8 cellular contexts compared by ENCODE assay signal in the genomic region with DNA sequence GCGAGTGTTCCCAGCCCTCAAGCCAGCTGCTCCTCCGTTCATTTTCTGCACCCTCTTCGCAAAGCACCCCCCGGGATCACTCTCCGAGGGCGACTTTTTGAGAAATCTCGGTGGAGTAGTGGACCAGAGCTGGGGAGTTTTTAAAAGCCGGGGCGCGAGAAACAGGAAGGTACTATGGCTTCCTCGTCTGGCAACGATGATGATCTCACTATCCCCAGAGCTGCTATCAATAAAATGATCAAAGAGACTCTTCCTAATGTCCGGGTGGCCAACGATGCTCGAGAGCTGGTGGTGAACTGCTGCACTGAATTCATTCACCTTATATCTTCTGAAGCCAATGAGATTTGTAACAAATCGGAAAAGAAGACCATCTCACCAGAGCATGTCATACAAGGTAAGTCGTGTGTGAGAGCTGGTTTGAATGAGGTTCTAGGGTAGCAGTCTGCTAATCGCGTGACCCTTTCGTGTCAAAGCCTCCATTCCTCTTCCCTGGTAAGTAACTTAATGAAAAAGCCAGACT. TPM values are rescaled to one million over a fixed set of nuclear protein-coding genes. Genes with fewer than 3 reads are reported as not detected.
DNase-seq lines count a peak whose midpoint lies in the region; ATAC-seq and TF ChIP-seq lines count a peak whose summit lies in the region.

No MANE protein-coding gene starts in this region.

- H3K4me1 Mint-ChIP-seq in activated naive CD4-positive, alpha-beta T cell treated with anti-CD3 and anti-CD28 coated beads, Interleukin-2, amount 50 U/mL, for 24 hours = peaks cover 35% of the 10 kb centered on the region

- peak overlapping the region; percentile 90 to 97 (median 95) for H3K9ac ChIP-seq in BLaER1 treated with 17β-estradiol and CSF1 and Interleukin-3, amounts not matched to agents 10 nM and 100 nM

- peak overlapping the region; percentile 98 for H3K4me3 Mint-ChIP-seq in activated naive CD4-positive, alpha-beta T cell treated with anti-CD3 and anti-CD28 coated beads, Interleukin-2, amount 50 U/mL, for 24 hours

- H3K9me3 Mint-ChIP-seq in activated naive CD4-positive, alpha-beta T cell treated with anti-CD3 and anti-CD28 coated beads, Interleukin-2, amount 50 U/mL, for 24 hours = no peaks in the 10 kb centered on the region

- H3K4me3 ChIP-seq in BLaER1 treated with 17β-estradiol and CSF1 and Interleukin-3, amounts not matched to agents 10 nM and 100 nM = peak overlapping the region; percentile 86 to 100 (median 92)
- H3K4me3 ChIP-seq in cardiac muscle cell (peak overlapping the region; percentile 81), prostate gland (peak overlapping the region; percentile 90 to 95)

- peak overlapping the region; percentile 71 to 95 (median 87) for H3K4me2 ChIP-seq in BLaER1 treated with 17β-estradiol and CSF1 and Interleukin-3, amounts not matched to agents 10 nM and 100 nM

- H3K27me3 ChIP-seq in BLaER1 treated with 17β-estradiol and CSF1 and Interleukin-3, amounts not matched to agents 10 nM and 100 nM = no peaks in the 10 kb centered on the region
- H3K27me3 ChIP-seq in cardiac muscle cell (no peaks in the 10 kb centered on the region), prostate gland (replicated peaks; ENCODE audit: insufficient read depth) (no peaks in the 10 kb centered on the region)

- intact Hi-C loops in prostate gland (cut with DNase I) = loop anchor here (10.0 kb wide), 1 partner anchor 268 kb away; no protein-coding TSS in a partner anchor

- ATAC-seq in GM18861 (IDR thresholded peaks at IDR 0.05; ENCODE audit: unreplicated experiment) (peak; percentile 16), HG03066 (IDR thresholded peaks at IDR 0.05; ENCODE audit: low read depth, unreplicated experiment) (peak; percentile 19)

- peaks cover 0 to 22% (median 9%) of the 10 kb centered on the region in 11 experiments; a peak in 11 of 22 replicates for H3K36me3 ChIP-seq in BLaER1 treated with 17β-estradiol and CSF1 and Interleukin-3, amounts not matched to agents 10 nM and 100 nM
- H3K36me3 ChIP-seq in cardiac muscle cell = no peaks in the 10 kb centered on the region
- H3K36me3 ChIP-seq in prostate gland = no peaks in the 10 kb centered on the region

- WGBS in prostate gland = under 1% methylated on average over 20 of the region's 20 CpGs

- DNase-seq in cardiac muscle cell (ENCODE audit: low read depth in 1 of 2, low spot score in 1 of 2) (peak; percentile 10 to 26), prostate gland (ENCODE audit: low spot score) (peak; percentile 9), iPS-NIHi7 (ENCODE audit: extremely low spot score) (no peak)

- H3K27ac ChIP-seq in BLaER1 treated with 17β-estradiol and CSF1 and Interleukin-3, amounts not matched to agents 10 nM and 100 nM = peak overlapping the region; percentile 94 to 98 (median 96)
- H3K27ac ChIP-seq in cardiac muscle cell (peak overlapping the region; percentile 96), prostate gland (peak overlapping the region; percentile 90 to 95)

- peaks cover 18 to 45% (median 33%) of the 10 kb centered on the region in 10 experiments for H3K4me1 ChIP-seq in BLaER1 treated with 17β-estradiol and CSF1 and Interleukin-3, amounts not matched to agents 10 nM and 100 nM
- H3K4me1 ChIP-seq in cardiac muscle cell (ENCODE audit: low read depth) = peaks cover 21% of the 10 kb centered on the region
- no peaks in the 10 kb centered on the region for H3K4me1 ChIP-seq in prostate gland (replicated peaks)

- no peaks in the 10 kb centered on the region for H3K27me3 Mint-ChIP-seq in activated naive CD4-positive, alpha-beta T cell treated with anti-CD3 and anti-CD28 coated beads, Interleukin-2, amount 50 U/mL, for 24 hours

- peak overlapping the region; percentile 98 for H3K27ac Mint-ChIP-seq in activated naive CD4-positive, alpha-beta T cell treated with anti-CD3 and anti-CD28 coated beads, Interleukin-2, amount 50 U/mL, for 24 hours

- no peaks in the 10 kb centered on the region for H3K9me3 ChIP-seq in BLaER1 treated with 17β-estradiol and CSF1 and Interleukin-3, amounts not matched to agents 10 nM and 100 nM (replicated peaks in 1 of 11)
- H3K9me3 ChIP-seq in cardiac muscle cell (ENCODE audit: low read depth) (no peaks in the 10 kb centered on the region), prostate gland (no peaks in the 10 kb centered on the region)

- TF ChIP-seq POLR2A in prostate gland (IDR thresholded peaks at IDR 0.05) = no peak

- TF ChIP-seq CTCF in cardiac muscle cell (IDR thresholded peaks at IDR 0.05; ENCODE audit: low read depth, low read length) (no peak), prostate gland (IDR thresholded peaks at IDR 0.05) (no peak)

- peaks cover 27% of the 10 kb centered on the region for H3K36me3 Mint-ChIP-seq in activated naive CD4-positive, alpha-beta T cell treated with anti-CD3 and anti-CD28 coated beads, Interleukin-2, amount 50 U/mL, for 24 hours

- H4K20me1 ChIP-seq in BLaER1 treated with 17β-estradiol and CSF1 and Interleukin-3, amounts not matched to agents 10 nM and 100 nM = peaks cover 33 to 51% (median 48%) of the 10 kb centered on the region in 11 experiments; a peak in 21 of 22 replicates

TF ChIP-seq in PFSK-1, 5 proteins besides CTCF, POLR2A, EP300 and RAD21:
- TF ChIP-seq, protein P1, sequence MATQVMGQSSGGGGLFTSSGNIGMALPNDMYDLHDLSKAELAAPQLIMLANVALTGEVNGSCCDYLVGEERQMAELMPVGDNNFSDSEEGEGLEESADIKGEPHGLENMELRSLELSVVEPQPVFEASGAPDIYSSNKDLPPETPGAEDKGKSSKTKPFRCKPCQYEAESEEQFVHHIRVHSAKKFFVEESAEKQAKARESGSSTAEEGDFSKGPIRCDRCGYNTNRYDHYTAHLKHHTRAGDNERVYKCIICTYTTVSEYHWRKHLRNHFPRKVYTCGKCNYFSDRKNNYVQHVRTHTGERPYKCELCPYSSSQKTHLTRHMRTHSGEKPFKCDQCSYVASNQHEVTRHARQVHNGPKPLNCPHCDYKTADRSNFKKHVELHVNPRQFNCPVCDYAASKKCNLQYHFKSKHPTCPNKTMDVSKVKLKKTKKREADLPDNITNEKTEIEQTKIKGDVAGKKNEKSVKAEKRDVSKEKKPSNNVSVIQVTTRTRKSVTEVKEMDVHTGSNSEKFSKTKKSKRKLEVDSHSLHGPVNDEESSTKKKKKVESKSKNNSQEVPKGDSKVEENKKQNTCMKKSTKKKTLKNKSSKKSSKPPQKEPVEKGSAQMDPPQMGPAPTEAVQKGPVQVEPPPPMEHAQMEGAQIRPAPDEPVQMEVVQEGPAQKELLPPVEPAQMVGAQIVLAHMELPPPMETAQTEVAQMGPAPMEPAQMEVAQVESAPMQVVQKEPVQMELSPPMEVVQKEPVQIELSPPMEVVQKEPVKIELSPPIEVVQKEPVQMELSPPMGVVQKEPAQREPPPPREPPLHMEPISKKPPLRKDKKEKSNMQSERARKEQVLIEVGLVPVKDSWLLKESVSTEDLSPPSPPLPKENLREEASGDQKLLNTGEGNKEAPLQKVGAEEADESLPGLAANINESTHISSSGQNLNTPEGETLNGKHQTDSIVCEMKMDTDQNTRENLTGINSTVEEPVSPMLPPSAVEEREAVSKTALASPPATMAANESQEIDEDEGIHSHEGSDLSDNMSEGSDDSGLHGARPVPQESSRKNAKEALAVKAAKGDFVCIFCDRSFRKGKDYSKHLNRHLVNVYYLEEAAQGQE (IDR thresholded peaks at IDR 0.05; ENCODE audit: insufficient read depth in 1 of 2, low read depth in 2 of 2, low read length in 2 of 2) = no peak
- TF ChIP-seq TAF1 (IDR thresholded peaks at IDR 0.05; ENCODE audit: borderline replicate concordance, insufficient read depth, low read length) = no peak
- TF ChIP-seq FOXP2 (optimal IDR thresholded peaks at IDR 0.05; ENCODE audit: borderline replicate concordance, extremely low read depth, extremely low read length, insufficient read depth) = no peak
- TF ChIP-seq POLR2AphosphoS5 (IDR thresholded peaks at IDR 0.05; ENCODE audit: low read depth, low read length) = no peak
- TF ChIP-seq SIN3A (IDR thresholded peaks at IDR 0.05; ENCODE audit: borderline replicate concordance, insufficient read depth, low read length) = peak; percentile 72; the same call in 1 of the 2 replicates

RNA-seq across cellular contexts. Expression of a gene that starts 0.8 kb away (rescaled TPM):
- 46.0 TPM for polyA plus RNA-seq in PFSK-1 (2012; ENCODE audit: insufficient read length, low read depth)
- total RNA-seq in cardiac muscle cell (16.1 and 20.6 TPM in 2 replicates), prostate gland (10 to 100 TPM; 49.0 to 53.6 TPM)
- polyA plus RNA-seq in cardiac muscle cell = 21.8 and 36.7 TPM in 2 replicates
